ENCODE assay signal across 9 cellular contexts in genomic region chr5:165029471-165029870, GRCh38.
DNase-seq lines count a peak whose midpoint lies in the region; ATAC-seq, FAIRE-seq and TF ChIP-seq lines count a peak whose summit lies in the region.
"Had no signal": no experiment of that assay in that cellular context is flagged by ENCODE, and none has a peak within 500 bp of the region (broad histone marks: within the 10 kb centered on the region; RNA-seq: fewer than 3 reads in every experiment).

No MANE protein-coding gene starts in this region.

- no peaks in the 10 kb centered on the region for H3K79me2 ChIP-seq in astrocyte (ENCODE audit: insufficient read depth, low read length)

- no peaks in the 10 kb centered on the region for H3K36me3 ChIP-seq in astrocyte (ENCODE audit: insufficient read depth, low read length)

- H3K4me3 ChIP-seq in astrocyte (ENCODE audit: insufficient read depth, low read depth, low read length) = no peak overlapping the region

- H3K4me3 Mint-ChIP-seq in astrocyte (ENCODE audit: unreplicated experiment) (no peak overlapping the region), neural crest cell (no peak overlapping the region), osteocyte (ENCODE audit: unreplicated experiment) (no peak overlapping the region)

- H3K4me1 Mint-ChIP-seq in astrocyte (ENCODE audit: low read depth, unreplicated experiment) = no peaks in the 10 kb centered on the region
- no peaks in the 10 kb centered on the region for H3K4me1 Mint-ChIP-seq in neural crest cell
- H3K4me1 Mint-ChIP-seq in osteocyte (ENCODE audit: unreplicated experiment) = no peaks in the 10 kb centered on the region

- H2AFZ ChIP-seq in astrocyte (ENCODE audit: low read depth, low read length) = no peak overlapping the region

- TF ChIP-seq CTCF in astrocyte (IDR thresholded peaks at IDR 0.05; ENCODE audit: insufficient read depth, low read depth, low read length) = peak; percentile 11
- peak; percentile 49 for TF ChIP-seq CTCF in neural crest cell (conservative IDR thresholded peaks at IDR 0.05)
- no peak for TF ChIP-seq CTCF in osteocyte (IDR thresholded peaks at IDR 0.05)

- H4K20me1 ChIP-seq in astrocyte (ENCODE audit: insufficient read depth, low read length) = no peaks in the 10 kb centered on the region

- H3K36me3 Mint-ChIP-seq in astrocyte (ENCODE audit: low read depth, unreplicated experiment) = no peaks in the 10 kb centered on the region
- no peaks in the 10 kb centered on the region for H3K36me3 Mint-ChIP-seq in neural crest cell (ENCODE audit: low read depth)
- no peaks in the 10 kb centered on the region for H3K36me3 Mint-ChIP-seq in osteocyte (ENCODE audit: unreplicated experiment)

- DNase-seq in H4 (ENCODE audit: low spot score) (peak; percentile 76), NCI-H146 treated with DMSO at 0.1 percent for 48 hours (lab: John Stamatoyannopoulos, UW; ENCODE audit: unreplicated experiment) (peak; percentile 43), astrocyte (ENCODE audit: low read depth) (peak; percentile 23), neural crest cell (ENCODE audit: low read depth, low spot score) (no peak), GM19238 (ENCODE audit: insufficient read length, low spot score) (no peak), T1000 (lab: John Stamatoyannopoulos, UW) (no peak), osteocyte (ENCODE audit: extremely low spot score, unreplicated experiment) (no peak)
- DNase-seq: activated gamma-delta T cell had no signal

- ATAC-seq in HG03045 (IDR thresholded peaks at IDR 0.05; ENCODE audit: unreplicated experiment) = no peak

- H3K9me3 ChIP-seq in astrocyte (ENCODE audit: insufficient read depth, low read depth, low read length) = no peaks in the 10 kb centered on the region

- H3K27me3 Mint-ChIP-seq in astrocyte (ENCODE audit: low read depth, unreplicated experiment) (no peaks in the 10 kb centered on the region), neural crest cell (ENCODE audit: low read depth) (no peaks in the 10 kb centered on the region), osteocyte (ENCODE audit: unreplicated experiment) (no peaks in the 10 kb centered on the region)

- no peak overlapping the region for H3K9ac ChIP-seq in astrocyte (ENCODE audit: low read length)

- H3K27me3 ChIP-seq in astrocyte (ENCODE audit: insufficient read depth, low read length) = no peaks in the 10 kb centered on the region

- FAIRE-seq in astrocyte (lab: Jason Lieb, UNC) = no peak

- no peak overlapping the region for H3K4me2 ChIP-seq in astrocyte (ENCODE audit: low read length)

- H3K27ac Mint-ChIP-seq in astrocyte (ENCODE audit: unreplicated experiment) (no peak overlapping the region), neural crest cell (ENCODE audit: unreplicated experiment) (no peak overlapping the region), osteocyte (ENCODE audit: unreplicated experiment) (no peak overlapping the region)

- no peak overlapping the region for H3K27ac ChIP-seq in astrocyte (ENCODE audit: low read depth, low read length)

- no peaks in the 10 kb centered on the region for H3K4me1 ChIP-seq in astrocyte (ENCODE audit: insufficient read depth, low read length)

- no peaks in the 10 kb centered on the region for H3K9me3 Mint-ChIP-seq in astrocyte (ENCODE audit: unreplicated experiment)
- H3K9me3 Mint-ChIP-seq in neural crest cell = peaks cover 2% of the 10 kb centered on the region
- H3K9me3 Mint-ChIP-seq in osteocyte (ENCODE audit: unreplicated experiment) = no peaks in the 10 kb centered on the region

Comparison
In these comparisons a context has a peak if more than half of its experiments do, and no peak if none do; other contexts are left out.
1. DNase-seq: peak in H4 (single experiment), NCI-H146 treated with DMSO at 0.1 percent for 48 hours (single experiment) and astrocyte (single experiment); none in neural crest cell (single experiment), GM19238 (single experiment), T1000 (single experiment) and osteocyte (single experiment).